In genomic region chr12:56130876-56131275, GRCh38 we compare ENCODE assay signal across 14 cellular contexts. TPM values are rescaled to one million over a fixed set of nuclear protein-coding genes. Genes with fewer than 3 reads are reported as not detected.
DNase-seq lines count a peak whose midpoint lies in the region; ATAC-seq and TF ChIP-seq lines count a peak whose summit lies in the region.
"Had no signal": no experiment of that assay in that cellular context is flagged by ENCODE, and none has a peak within 500 bp of the region (broad histone marks: within the 10 kb centered on the region; RNA-seq: fewer than 3 reads in every experiment).

No MANE protein-coding gene starts in this region.

- intact Hi-C loops in right cardiac atrium (cut with DNase I), result no loop called here

- H3K36me3 Mint-ChIP-seq in GM23338 (ENCODE audit: low read depth) (peaks cover 55% of the 10 kb centered on the region), neural progenitor cell (peaks cover 39% of the 10 kb centered on the region)
- peaks cover 55% of the 10 kb centered on the region for H3K36me3 Mint-ChIP-seq in activated naive CD8-positive, alpha-beta T cell treated with anti-CD3 and anti-CD28 coated beads, Interleukin-2, amount 50 U/mL, for 24 hours (ENCODE audit: low read depth)

- peak overlapping the region; percentile 76 to 98 (median 90); a peak in 18 of 20 replicates for H3K4me3 ChIP-seq in BLaER1 treated with 17β-estradiol and CSF1 and Interleukin-3, amounts not matched to agents 10 nM and 100 nM
- H3K4me3 ChIP-seq in GM23338 (no peak overlapping the region), neural progenitor cell (no peak overlapping the region), right cardiac atrium (ENCODE audit: low read length) (no peak overlapping the region)
- H3K4me3 ChIP-seq: prostate gland had no signal

- H3K4me3 Mint-ChIP-seq in GM23338 (peak overlapping the region; percentile 4; the same call in 2 of the 3 replicates), neural progenitor cell (peak overlapping the region; percentile 99)
- H3K4me3 Mint-ChIP-seq in activated naive CD8-positive, alpha-beta T cell treated with anti-CD3 and anti-CD28 coated beads, Interleukin-2, amount 50 U/mL, for 24 hours, result peak overlapping the region; percentile 93

- H3K27ac Mint-ChIP-seq in GM23338 (no peak overlapping the region), neural progenitor cell (no peak overlapping the region)
- peak overlapping the region; percentile 90 for H3K27ac Mint-ChIP-seq in activated naive CD8-positive, alpha-beta T cell treated with anti-CD3 and anti-CD28 coated beads, Interleukin-2, amount 50 U/mL, for 24 hours

- WGBS in right cardiac atrium, result 89% methylated on average over 4 of the region's 4 CpGs

- peak overlapping the region in 10 of 11 experiments; percentile 79 to 95 (median 88); a peak in 19 of 22 replicates for H3K27ac ChIP-seq in BLaER1 treated with 17β-estradiol and CSF1 and Interleukin-3, amounts not matched to agents 10 nM and 100 nM
- no peak overlapping the region for H3K27ac ChIP-seq in GM23338 (ENCODE audit: low read depth)
- no peak overlapping the region for H3K27ac ChIP-seq in neural progenitor cell
- H3K27ac ChIP-seq in right cardiac atrium (ENCODE audit: low read length), result no peak overlapping the region
- H3K27ac ChIP-seq: prostate gland had no signal

- H3K9me3 ChIP-seq in BLaER1 treated with 17β-estradiol and CSF1 and Interleukin-3, amounts not matched to agents 10 nM and 100 nM (replicated peaks in 1 of 11), result no peaks in the 10 kb centered on the region
- no peaks in the 10 kb centered on the region for H3K9me3 ChIP-seq in neural progenitor cell (ENCODE audit: low read depth)
- no peaks in the 10 kb centered on the region for H3K9me3 ChIP-seq in right cardiac atrium (ENCODE audit: control insufficient read depth, low read length)
- H3K9me3 ChIP-seq: prostate gland had no signal

- TF ChIP-seq CTCF in GM23338 (conservative IDR thresholded peaks at IDR 0.05; ENCODE audit: low read depth in 2 of 2) (no peak), neural progenitor cell (IDR thresholded peaks at IDR 0.05) (no peak)

- H3K79me2 ChIP-seq in GM23338 (replicated peaks; ENCODE audit: insufficient read depth) (peaks cover 21% of the 10 kb centered on the region), neural progenitor cell (ENCODE audit: low read depth) (peaks cover 33% of the 10 kb centered on the region)

- peaks cover 0 to 24% (median 3%) of the 10 kb centered on the region in 11 experiments; a peak in 7 of 22 replicates for H4K20me1 ChIP-seq in BLaER1 treated with 17β-estradiol and CSF1 and Interleukin-3, amounts not matched to agents 10 nM and 100 nM
- H4K20me1 ChIP-seq in GM23338 (replicated peaks; ENCODE audit: insufficient read depth) (peaks cover 13% of the 10 kb centered on the region; the same call in 1 of the 2 replicates), neural progenitor cell (ENCODE audit: low read depth) (peaks cover 16% of the 10 kb centered on the region)

- no peaks in the 10 kb centered on the region; the same call in 1 of the 2 replicates for H3F3A ChIP-seq in GM23338 (replicated peaks; ENCODE audit: low read depth)
- peaks cover 23% of the 10 kb centered on the region for H3F3A ChIP-seq in neural progenitor cell (ENCODE audit: low read depth)

- H3K4me1 ChIP-seq in BLaER1 treated with 17β-estradiol and CSF1 and Interleukin-3, amounts not matched to agents 10 nM and 100 nM, result peaks cover 34 to 48% (median 40%) of the 10 kb centered on the region in 10 experiments
- H3K4me1 ChIP-seq in GM23338 (ENCODE audit: insufficient read depth) (peaks cover 17% of the 10 kb centered on the region), neural progenitor cell (peaks cover 18% of the 10 kb centered on the region), right cardiac atrium (ENCODE audit: control insufficient read depth, insufficient read depth, low read length) (no peaks in the 10 kb centered on the region)

- H3K36me3 ChIP-seq in BLaER1 treated with 17β-estradiol and CSF1 and Interleukin-3, amounts not matched to agents 10 nM and 100 nM, result peaks cover 56 to 58% (median 57%) of the 10 kb centered on the region in 11 experiments
- H3K36me3 ChIP-seq in GM23338 (ENCODE audit: insufficient read depth) (peaks cover 30% of the 10 kb centered on the region), neural progenitor cell (peaks cover 8% of the 10 kb centered on the region)

- H3K4me1 Mint-ChIP-seq in GM23338 (peaks cover 30% of the 10 kb centered on the region), neural progenitor cell (peaks cover 35% of the 10 kb centered on the region)
- peaks cover 65% of the 10 kb centered on the region for H3K4me1 Mint-ChIP-seq in activated naive CD8-positive, alpha-beta T cell treated with anti-CD3 and anti-CD28 coated beads, Interleukin-2, amount 50 U/mL, for 24 hours

- H2AFZ ChIP-seq in GM23338, result no peak overlapping the region
- H2AFZ ChIP-seq in neural progenitor cell (replicated peaks), result no peak overlapping the region

- peak overlapping the region; percentile 85 to 96 (median 90); a peak in 21 of 22 replicates for H3K9ac ChIP-seq in BLaER1 treated with 17β-estradiol and CSF1 and Interleukin-3, amounts not matched to agents 10 nM and 100 nM
- no peak overlapping the region for H3K9ac ChIP-seq in neural progenitor cell

- H3K9me2 ChIP-seq in GM23338 (ENCODE audit: insufficient read depth), result no peaks in the 10 kb centered on the region

- H3K9me3 Mint-ChIP-seq in GM23338 (no peaks in the 10 kb centered on the region), neural progenitor cell (no peaks in the 10 kb centered on the region)
- no peaks in the 10 kb centered on the region for H3K9me3 Mint-ChIP-seq in activated naive CD8-positive, alpha-beta T cell treated with anti-CD3 and anti-CD28 coated beads, Interleukin-2, amount 50 U/mL, for 24 hours

- DNase-seq in GM23338 (ENCODE audit: low spot score) (no peak), neural progenitor cell (ENCODE audit: low spot score) (no peak), globus pallidus (ENCODE audit: low spot score) (no peak), SW480 (ENCODE audit: low spot score) (no peak), right cardiac atrium (no peak), middle frontal gyrus (ENCODE audit: extremely low spot score, low spot score) (no peak)
- no peak for DNase-seq in activated naive CD8-positive, alpha-beta T cell treated with anti-CD3 and anti-CD28 coated beads, Interleukin-2, amount 50 U/mL, for 24 hours
- DNase-seq: GDM1; mammary epithelial cell; NCI-H2029; stimulated activated CD4-positive, alpha-beta T cell treated with anti-CD3 and anti-CD28 coated beads, Interleukin-2, amount 100 ng/mL, for 24 hours had no signal

- peaks cover 3% of the 10 kb centered on the region for H3K27me3 Mint-ChIP-seq in GM23338 (ENCODE audit: insufficient read depth, low read depth, poor library complexity)
- no peaks in the 10 kb centered on the region for H3K27me3 Mint-ChIP-seq in activated naive CD8-positive, alpha-beta T cell treated with anti-CD3 and anti-CD28 coated beads, Interleukin-2, amount 50 U/mL, for 24 hours
- H3K27me3 Mint-ChIP-seq in neural progenitor cell (ENCODE audit: insufficient read depth, low read depth), result peaks cover 14% of the 10 kb centered on the region

- no peaks in the 10 kb centered on the region for H3K27me3 ChIP-seq in BLaER1 treated with 17β-estradiol and CSF1 and Interleukin-3, amounts not matched to agents 10 nM and 100 nM
- H3K27me3 ChIP-seq in GM23338 (ENCODE audit: insufficient read depth), result no peaks in the 10 kb centered on the region
- no peaks in the 10 kb centered on the region for H3K27me3 ChIP-seq in neural progenitor cell
- no peaks in the 10 kb centered on the region for H3K27me3 ChIP-seq in right cardiac atrium (ENCODE audit: control insufficient read depth, insufficient read depth)

- ATAC-seq in GM23338 (no peak), right cardiac atrium (no peak)
- ATAC-seq in activated naive CD8-positive, alpha-beta T cell treated with anti-CD3 and anti-CD28 coated beads, Interleukin-2, amount 50 U/mL, for 24 hours, result no peak
- ATAC-seq: activated CD4-positive, CD25-positive, alpha-beta regulatory T cell treated with anti-CD3 and anti-CD28 coated beads, Interleukin-2, amount 50 U/mL, for 24 hours had no signal

- peak overlapping the region; percentile 83 to 100 (median 96) for H3K4me2 ChIP-seq in BLaER1 treated with 17β-estradiol and CSF1 and Interleukin-3, amounts not matched to agents 10 nM and 100 nM
- no peak overlapping the region for H3K4me2 ChIP-seq in GM23338
- H3K4me2 ChIP-seq in neural progenitor cell, result no peak overlapping the region

RNA-seq across cellular contexts. Expression of gene ESYT1, which starts 2.8 kb away (rescaled TPM):
- 97.2 and 142 TPM in 2 replicates for total RNA-seq in GM23338 (2014; rRNA removed; shearing (Covaris generic))
- polyA plus RNA-seq in GM23338 (2016; fragmentation: Nextera tagmentation; extraction: Ambion mirVana) (23.3 and 26.2 TPM in 2 replicates), right cardiac atrium (29.1 TPM)
- total RNA-seq in neural progenitor cell (ENCODE audit: low replicate concordance) (75.3 and 146 TPM in 2 replicates), right cardiac atrium (10 to 100 TPM; 30.7 to 38.5 (median 33.6) TPM)

RNA-seq across cellular contexts. Expression of gene ZC3H10, which starts 12.8 kb away (rescaled TPM):
- total RNA-seq in GM23338 (2014; rRNA removed; shearing (Covaris generic)), result 4.2 and 5.4 TPM in 2 replicates
- polyA plus RNA-seq in GM23338 (2016; fragmentation: Nextera tagmentation; extraction: Ambion mirVana) (2.2 and 2.7 TPM in 2 replicates), right cardiac atrium (2.7 TPM)
- total RNA-seq in neural progenitor cell (ENCODE audit: low replicate concordance) (10.3 and 10.8 TPM in 2 replicates), right cardiac atrium (1 to 10 TPM; 6.1 to 8.6 (median 6.7) TPM)

RNA-seq across cellular contexts. Expression of gene RPL41, which starts 14.4 kb away (rescaled TPM):
- total RNA-seq in GM23338 (2014; rRNA removed; shearing (Covaris generic)), result 1,633 and 2,039 TPM in 2 replicates
- polyA plus RNA-seq in GM23338 (2016; fragmentation: Nextera tagmentation; extraction: Ambion mirVana) (3,858 and 3,875 TPM in 2 replicates), right cardiac atrium (2,026 TPM)
- total RNA-seq in neural progenitor cell (ENCODE audit: low replicate concordance) (3,372 and 3,805 TPM in 2 replicates), right cardiac atrium (1,000 to 10,000 TPM; 2,156 to 2,505 (median 2,353) TPM)

RNA-seq across cellular contexts. Expression of gene MYL6B, which starts 21.5 kb away (rescaled TPM):
- total RNA-seq in GM23338 (2014; rRNA removed; shearing (Covaris generic)), result 96.9 and 103 TPM in 2 replicates
- polyA plus RNA-seq in GM23338 (2016; fragmentation: Nextera tagmentation; extraction: Ambion mirVana), result 164 and 170 TPM in 2 replicates
- total RNA-seq in neural progenitor cell (ENCODE audit: low replicate concordance), result 131 and 198 TPM in 2 replicates
- 10 to 100 TPM; 48.4 to 74.6 (median 60.2) TPM for total RNA-seq in right cardiac atrium
- 65.7 TPM for polyA plus RNA-seq in right cardiac atrium

RNA-seq across cellular contexts. Expression of gene PA2G4, which starts 26.5 kb away (rescaled TPM):
- 231 and 237 TPM in 2 replicates for total RNA-seq in GM23338 (2014; rRNA removed; shearing (Covaris generic))
- polyA plus RNA-seq in GM23338 (2016; fragmentation: Nextera tagmentation; extraction: Ambion mirVana), result 349 and 373 TPM in 2 replicates
- 168 and 242 TPM in 2 replicates for total RNA-seq in neural progenitor cell (ENCODE audit: low replicate concordance)
- 10 to 100 TPM; 65.5 to 77.6 (median 74.2) TPM for total RNA-seq in right cardiac atrium
- polyA plus RNA-seq in right cardiac atrium, result 73.3 TPM

Comparison
In these comparisons a context has a peak if more than half of its experiments do, and no peak if none do; other contexts are left out.
1. H3K27ac ChIP-seq: peak in BLaER1 treated with 17β-estradiol and CSF1 and Interleukin-3, amounts not matched to agents 10 nM and 100 nM (10 of 11); none in GM23338 (single experiment), neural progenitor cell (single experiment) and right cardiac atrium (single experiment).
2. H3K4me2 ChIP-seq: peak in BLaER1 treated with 17β-estradiol and CSF1 and Interleukin-3, amounts not matched to agents 10 nM and 100 nM (11 of 11); none in GM23338 (single experiment) and neural progenitor cell (single experiment).
3. H3K4me3 ChIP-seq: peak in BLaER1 treated with 17β-estradiol and CSF1 and Interleukin-3, amounts not matched to agents 10 nM and 100 nM (10 of 10); none in GM23338 (single experiment), neural progenitor cell (single experiment) and right cardiac atrium (single experiment).
4. H3K4me3 Mint-ChIP-seq: peak in every context shown above with its lines; median percentile 99 in neural progenitor cell; 93 in activated naive CD8-positive, alpha-beta T cell treated with anti-CD3 and anti-CD28 coated beads, Interleukin-2, amount 50 U/mL, for 24 hours; 4 in GM23338.